21 cellular contexts compared by ENCODE assay signal in genomic region chr18:76504749-76505148, GRCh38.
"Had no signal": no experiment of that assay in that cellular context is flagged by ENCODE, and none has a peak within 500 bp of the region (broad histone marks: within the 10 kb centered on the region; RNA-seq: fewer than 3 reads in every experiment).

No MANE protein-coding gene starts in this region.

- H3K36me3 Mint-ChIP-seq: activated CD4-positive, alpha-beta memory T cell treated with anti-CD3 and anti-CD28 coated beads for 36 hours; activated naive CD8-positive, alpha-beta T cell treated with anti-CD3 and anti-CD28 coated beads, Interleukin-2, amount 10 ng/mL, durations not matched to agents 7 days and 5 days; naive B cell had no signal

- H3K4me3 Mint-ChIP-seq: activated CD4-positive, alpha-beta memory T cell treated with anti-CD3 and anti-CD28 coated beads for 36 hours; activated naive CD8-positive, alpha-beta T cell treated with anti-CD3 and anti-CD28 coated beads, Interleukin-2, amount 10 ng/mL, durations not matched to agents 7 days and 5 days; naive B cell had no signal

- H3K9me3 ChIP-seq: esophagus muscularis mucosa, left lung, prostate gland, spleen, testis, uterus had no signal

- H3K27ac Mint-ChIP-seq: activated CD4-positive, alpha-beta memory T cell treated with anti-CD3 and anti-CD28 coated beads for 36 hours; activated naive CD8-positive, alpha-beta T cell treated with anti-CD3 and anti-CD28 coated beads, Interleukin-2, amount 10 ng/mL, durations not matched to agents 7 days and 5 days; naive B cell had no signal

- H3K36me3 ChIP-seq: esophagus muscularis mucosa, left lung, prostate gland, spleen, uterus had no signal

- H3K4me1 ChIP-seq: esophagus muscularis mucosa, prostate gland, uterus had no signal

- H3K27me3 ChIP-seq: esophagus muscularis mucosa, left lung, spleen, testis, uterus had no signal

- DNase-seq: activated CD4-positive, alpha-beta memory T cell treated with anti-CD3 and anti-CD28 coated beads for 36 hours; activated CD4-positive, alpha-beta T cell treated with anti-CD3 and anti-CD28 coated beads for 48 hours; activated naive CD4-positive, alpha-beta T cell treated with Interleukin-2 at 50 U/mL for 16 hours; activated naive CD8-positive, alpha-beta T cell treated with anti-CD3 and anti-CD28 coated beads, Interleukin-2, amount 10 ng/mL, durations not matched to agents 7 days and 5 days; activated T-cell treated with anti-CD3 and anti-CD28 coated beads, Interleukin-2, amount 50 U/mL, for 48 hours; amygdala; cerebellar nuclear complex; hippocampal formation; kidney glomerular epithelial cell; left lung; naive B cell; spleen; stimulated activated CD4-positive, alpha-beta T cell treated with anti-CD3 and anti-CD28 coated beads, Interleukin-4, amount 100 ng/mL, for 1 hour; stimulated activated naive CD4-positive, alpha-beta T cell; testis; trophoblast cell; uterus had no signal

- ATAC-seq: left lung had no signal

- H3K27ac ChIP-seq: coronary artery, esophagus muscularis mucosa, prostate gland, testis, uterus had no signal

- H3K4me3 ChIP-seq: coronary artery, esophagus muscularis mucosa, left lung, lung, prostate gland, spleen, testis, uterus had no signal

- H3K4me1 Mint-ChIP-seq: activated naive CD8-positive, alpha-beta T cell treated with anti-CD3 and anti-CD28 coated beads, Interleukin-2, amount 10 ng/mL, durations not matched to agents 7 days and 5 days had no signal
